Comparison of ENCODE assay signal across 8 cellular contexts in the genomic region with DNA sequence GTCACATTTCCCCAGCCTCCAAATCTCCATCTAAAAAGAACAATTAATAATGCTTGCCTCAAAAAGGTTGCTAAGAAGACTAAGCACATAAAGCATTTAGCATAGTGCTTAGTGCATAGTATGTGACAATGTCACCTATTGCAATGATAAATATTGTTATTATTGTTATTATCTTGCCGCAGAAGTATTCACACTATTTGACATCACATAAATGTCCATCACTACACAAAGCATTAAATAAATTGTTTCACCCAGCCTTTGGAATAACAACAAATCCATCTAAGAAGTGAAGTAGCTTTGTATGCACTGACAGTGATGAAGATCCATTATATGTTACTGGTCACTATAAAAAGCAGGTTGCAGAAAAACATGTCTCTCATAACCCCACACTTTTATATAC.
"Had no signal": no experiment of that assay in that cellular context is flagged by ENCODE, and none has a peak within 500 bp of the region (broad histone marks: within the 10 kb centered on the region; RNA-seq: fewer than 3 reads in every experiment).

No MANE protein-coding gene starts in this region.

- H3K4me3 ChIP-seq: GM23248, GM23338, HAP-1 had no signal

- H3K9me3 ChIP-seq: HAP-1 had no signal

- H2AFZ ChIP-seq: GM23248, GM23338 had no signal

- H3K27ac ChIP-seq: GM23248 had no signal

- H3K9ac ChIP-seq: GM23248 had no signal

- DNase-seq: GM23248, GOT3, H7, H9, HCEC 1CT, HFFc6 had no signal

- H3K36me3 ChIP-seq: HAP-1 had no signal

- H3K4me2 ChIP-seq: GM23338 had no signal
